ENCODE assay signal across 16 cellular contexts in genomic region chr9:132614324-132614723, GRCh38. TPM values are rescaled to one million over a fixed set of nuclear protein-coding genes. Genes with fewer than 3 reads are reported as not detected.
DNase-seq lines count a peak whose midpoint lies in the region; ATAC-seq and TF ChIP-seq lines count a peak whose summit lies in the region.
"Had no signal": no experiment of that assay in that cellular context is flagged by ENCODE, and none has a peak within 500 bp of the region (broad histone marks: within the 10 kb centered on the region; RNA-seq: fewer than 3 reads in every experiment).

No MANE protein-coding gene starts in this region.

- H3K9me3 Mint-ChIP-seq in neural progenitor cell: no peaks in the 10 kb centered on the region
- H3K9me3 Mint-ChIP-seq in natural killer cell treated with Interleukin-12 subunit alpha and Interleukin-12 subunit beta and Interleukin-15 and Interleukin-18, amount 100 ng/mL, for 72 hours: no peaks in the 10 kb centered on the region
- H3K9me3 Mint-ChIP-seq: CD4-positive, alpha-beta memory T cell had no signal

- peaks cover 4% of the 10 kb centered on the region; the same call in 1 of the 2 replicates for H3K36me3 ChIP-seq in KMS-11 (ENCODE audit: insufficient read depth)
- H3K36me3 ChIP-seq in neural progenitor cell: no peaks in the 10 kb centered on the region

- DNase-seq in neural progenitor cell (ENCODE audit: low spot score): no peak
- no peak for DNase-seq in natural killer cell treated with Interleukin-12 subunit alpha and Interleukin-12 subunit beta and Interleukin-15 and Interleukin-18, amount 100 ng/mL, for 72 hours (ENCODE audit: low spot score)
- DNase-seq: C1 segment of cervical spinal cord; CD4-positive, alpha-beta memory T cell; COR-L47; DMS153; DND-41; GOT3; HCEC 1CT had no signal

- peak overlapping the region; percentile 14 for H3K4me3 Mint-ChIP-seq in neural progenitor cell
- H3K4me3 Mint-ChIP-seq in natural killer cell treated with Interleukin-12 subunit alpha and Interleukin-12 subunit beta and Interleukin-15 and Interleukin-18, amount 100 ng/mL, for 72 hours: no peak overlapping the region

- H3K27me3 Mint-ChIP-seq in neural progenitor cell (ENCODE audit: insufficient read depth, low read depth): peaks cover 3% of the 10 kb centered on the region
- no peaks in the 10 kb centered on the region for H3K27me3 Mint-ChIP-seq in natural killer cell treated with Interleukin-12 subunit alpha and Interleukin-12 subunit beta and Interleukin-15 and Interleukin-18, amount 100 ng/mL, for 72 hours
- H3K27me3 Mint-ChIP-seq: CD4-positive, alpha-beta memory T cell had no signal

- TF ChIP-seq CTCF in KMS-11 (conservative IDR thresholded peaks at IDR 0.05; ENCODE audit: low read depth, low read length) (no peak), VCaP (conservative IDR thresholded peaks at IDR 0.05) (no peak), neural progenitor cell (IDR thresholded peaks at IDR 0.05) (no peak)

- H3K79me2 ChIP-seq in KMS-11 (ENCODE audit: insufficient read depth, low read depth) (no peaks in the 10 kb centered on the region), neural progenitor cell (ENCODE audit: low read depth) (no peaks in the 10 kb centered on the region)

- peaks cover 11% of the 10 kb centered on the region for H3F3A ChIP-seq in neural progenitor cell (ENCODE audit: low read depth)

- H3K27ac Mint-ChIP-seq in neural progenitor cell: no peak overlapping the region
- no peak overlapping the region for H3K27ac Mint-ChIP-seq in natural killer cell treated with Interleukin-12 subunit alpha and Interleukin-12 subunit beta and Interleukin-15 and Interleukin-18, amount 100 ng/mL, for 72 hours
- H3K27ac Mint-ChIP-seq: CD4-positive, alpha-beta memory T cell had no signal

- H3K4me2 ChIP-seq in KMS-11 (peak overlapping the region; percentile 66), neural progenitor cell (no peak overlapping the region)

- no peaks in the 10 kb centered on the region for H3K9me3 ChIP-seq in neural progenitor cell (ENCODE audit: low read depth)

- H3K27me3 ChIP-seq in KMS-11 (ENCODE audit: insufficient read depth, low read depth) (no peaks in the 10 kb centered on the region), neural progenitor cell (no peaks in the 10 kb centered on the region)

- H2AFZ ChIP-seq in KMS-11 (ENCODE audit: low read depth): no peak overlapping the region
- no peak overlapping the region for H2AFZ ChIP-seq in neural progenitor cell (replicated peaks)

- H4K20me1 ChIP-seq in KMS-11 (ENCODE audit: insufficient read depth) (no peaks in the 10 kb centered on the region), neural progenitor cell (ENCODE audit: low read depth) (peaks cover 18% of the 10 kb centered on the region)

- no peak overlapping the region for H3K9ac ChIP-seq in KMS-11
- no peak overlapping the region for H3K9ac ChIP-seq in neural progenitor cell

- H3K27ac ChIP-seq in KMS-11 (peak overlapping the region; percentile 65), VCaP (peak overlapping the region; percentile 59), neural progenitor cell (no peak overlapping the region)

- H3K36me3 Mint-ChIP-seq in neural progenitor cell: peaks cover 53% of the 10 kb centered on the region
- peaks cover 38% of the 10 kb centered on the region for H3K36me3 Mint-ChIP-seq in natural killer cell treated with Interleukin-12 subunit alpha and Interleukin-12 subunit beta and Interleukin-15 and Interleukin-18, amount 100 ng/mL, for 72 hours

- H3K4me1 ChIP-seq in KMS-11 (ENCODE audit: low read depth, poor library complexity, severe bottlenecking): peaks cover 55% of the 10 kb centered on the region
- peaks cover 11% of the 10 kb centered on the region for H3K4me1 ChIP-seq in neural progenitor cell

- H3K4me1 Mint-ChIP-seq in neural progenitor cell: peaks cover 24% of the 10 kb centered on the region
- peaks cover 11 to 13% of the 10 kb centered on the region in 2 donors for H3K4me1 Mint-ChIP-seq in natural killer cell treated with Interleukin-12 subunit alpha and Interleukin-12 subunit beta and Interleukin-15 and Interleukin-18, amount 100 ng/mL, for 72 hours (ENCODE audit: low read depth in 2 of 2)
- H3K4me1 Mint-ChIP-seq: CD4-positive, alpha-beta memory T cell had no signal

- H3K4me3 ChIP-seq in KMS-11 (IDR thresholded peaks at IDR 0.05; ENCODE audit: insufficient read depth, low read depth, low read length): no peak overlapping the region
- no peak overlapping the region for H3K4me3 ChIP-seq in neural progenitor cell
- H3K4me3 ChIP-seq: GM12878 had no signal

- no peak for ATAC-seq in natural killer cell treated with Interleukin-12 subunit alpha and Interleukin-12 subunit beta and Interleukin-15 and Interleukin-18, amount 100 ng/mL, for 72 hours
- no peak for ATAC-seq in HG03354 (IDR thresholded peaks at IDR 0.05; ENCODE audit: poor library complexity, severe bottlenecking, unreplicated experiment)
- no peak for ATAC-seq in HG03442 (IDR thresholded peaks at IDR 0.05; ENCODE audit: unreplicated experiment)
- ATAC-seq: GM12878 had no signal

RNA-seq across cellular contexts. Expression of gene BARHL1, which starts 31.9 kb away (rescaled TPM):
- 1.0 and 3.1 TPM in 2 replicates for total RNA-seq in neural progenitor cell (ENCODE audit: low replicate concordance)
- total RNA-seq in natural killer cell treated with Interleukin-12 subunit alpha and Interleukin-12 subunit beta and Interleukin-15 and Interleukin-18, amount 100 ng/mL, for 72 hours: not detected
- total RNA-seq: A172; A673; CD4-positive, alpha-beta memory T cell; GM12878 had no signal

RNA-seq across cellular contexts. Expression of gene DDX31, which starts 55.5 kb away (rescaled TPM):
- total RNA-seq in neural progenitor cell (ENCODE audit: low replicate concordance): 22.9 and 25.7 TPM in 2 replicates
- total RNA-seq in natural killer cell treated with Interleukin-12 subunit alpha and Interleukin-12 subunit beta and Interleukin-15 and Interleukin-18, amount 100 ng/mL, for 72 hours: 10 to 100 TPM; 17.6 to 31.0 TPM

RNA-seq across cellular contexts. Expression of gene GTF3C4, which starts 55.9 kb away (rescaled TPM):
- 26.4 and 31.4 TPM in 2 replicates for total RNA-seq in neural progenitor cell (ENCODE audit: low replicate concordance)
- 10 to 100 TPM; 14.4 to 18.8 TPM for total RNA-seq in natural killer cell treated with Interleukin-12 subunit alpha and Interleukin-12 subunit beta and Interleukin-15 and Interleukin-18, amount 100 ng/mL, for 72 hours
